23 cellular contexts compared by ENCODE assay signal in the genomic region with DNA sequence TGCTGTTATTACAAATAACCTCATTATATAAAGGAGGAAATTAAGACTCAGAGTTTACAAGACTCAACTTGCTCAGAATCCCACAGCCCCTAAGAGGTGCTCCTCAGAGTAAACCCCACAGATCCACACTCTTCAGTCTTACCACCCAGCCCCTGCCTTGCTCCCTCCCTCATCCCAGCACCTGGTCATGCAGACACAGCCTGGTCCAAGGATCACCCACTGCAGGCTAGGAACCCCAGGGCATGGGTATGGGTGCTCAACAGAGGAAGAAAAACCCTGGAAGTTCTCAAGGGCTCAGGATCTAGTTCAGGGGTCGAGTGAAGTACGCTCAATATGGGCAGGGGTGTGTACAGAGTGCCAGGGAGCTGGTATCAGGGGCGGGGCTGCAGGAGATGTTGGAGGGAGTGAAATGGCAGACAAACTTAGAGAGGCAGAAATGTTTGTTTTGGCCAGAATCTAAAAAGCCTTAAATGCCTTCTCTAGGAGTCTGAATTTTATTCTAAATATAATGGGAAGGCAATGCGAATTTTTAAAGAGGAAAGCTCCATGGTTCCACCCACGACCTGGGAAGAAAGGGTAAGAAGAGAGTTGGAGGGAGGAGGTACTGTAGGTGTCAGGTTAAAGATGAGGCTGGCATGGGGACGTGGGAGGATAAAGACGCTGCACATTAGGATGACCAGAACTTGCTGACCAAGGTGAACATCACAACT.
DNase-seq lines count a peak whose midpoint lies in the region; ATAC-seq and TF ChIP-seq lines count a peak whose summit lies in the region.
"Had no signal": no experiment of that assay in that cellular context is flagged by ENCODE, and none has a peak within 500 bp of the region (broad histone marks: within the 10 kb centered on the region; RNA-seq: fewer than 3 reads in every experiment).

No MANE protein-coding gene starts in this region.

- DNase-seq in activated CD4-positive, alpha-beta T cell treated with anti-CD3 and anti-CD28 coated beads, Interleukin-2, amount 10 ng/mL, durations not matched to agents 7 days and 5 days = no peak
- DNase-seq in activated CD4-positive, alpha-beta T cell treated with anti-CD3 and anti-CD28 coated beads for 36 hours = no peak
- DNase-seq in caudate nucleus (lab: John Stamatoyannopoulos, UW) (peak in 4 of 61 donors; percentile 27 to 45 (median 42)), left kidney (ENCODE audit: low read depth, low spot score) (peak; percentile 65), type B pancreatic cell (ENCODE audit: extremely low spot score, unreplicated experiment) (no peak), HFFc6 (no peak)
- DNase-seq in activated CD4-positive, alpha-beta T cell treated with anti-CD3 and anti-CD28 coated beads, Interleukin-2, amount 50 U/mL, for 1 hour = no peak
- DNase-seq: AML-193; DND-41; IMR-90; Karpas-422; MG63; NCI-H1092; NCI-H2081; NCI-H2171 treated with DMSO at 0.1 percent for 48 hours; NCI-H446; NCI-H69; NK-92 treated with Interleukin-12 subunit alpha and Interleukin-12 subunit beta, amount 100 ng/mL, for 24 hours; Peyer's patch had no signal

- H3K36me3 Mint-ChIP-seq in activated CD4-positive, alpha-beta T cell treated with anti-CD3 and anti-CD28 coated beads, Interleukin-2, amount 10 ng/mL, durations not matched to agents 7 days and 5 days (ENCODE audit: low read depth) = no peaks in the 10 kb centered on the region
- no peaks in the 10 kb centered on the region for H3K36me3 Mint-ChIP-seq in activated CD4-positive, alpha-beta T cell treated with anti-CD3 and anti-CD28 coated beads for 36 hours (ENCODE audit: low read depth)
- peaks cover 7% of the 10 kb centered on the region for H3K36me3 Mint-ChIP-seq in type B pancreatic cell
- no peaks in the 10 kb centered on the region for H3K36me3 Mint-ChIP-seq in HFFc6 (ENCODE audit: low read depth)

- POLR2A ChIA-PET in activated CD4-positive, alpha-beta T cell treated with anti-CD3 and anti-CD28 coated beads, Interleukin-2, amount 10 ng/mL, durations not matched to agents 7 days and 5 days (lab: Charles Lee) = no interaction called here
- POLR2A ChIA-PET in activated CD4-positive, alpha-beta T cell treated with anti-CD3 and anti-CD28 coated beads for 36 hours (lab: Charles Lee) = no interaction called here

- TF ChIP-seq CTCF in type B pancreatic cell (conservative IDR thresholded peaks at IDR 0.05) (no peak), HFFc6 (IDR thresholded peaks at IDR 0.05) (no peak)

- peaks cover 18% of the 10 kb centered on the region for H3K4me1 Mint-ChIP-seq in activated CD4-positive, alpha-beta T cell treated with anti-CD3 and anti-CD28 coated beads, Interleukin-2, amount 10 ng/mL, durations not matched to agents 7 days and 5 days
- peaks cover 7% of the 10 kb centered on the region for H3K4me1 Mint-ChIP-seq in activated CD4-positive, alpha-beta T cell treated with anti-CD3 and anti-CD28 coated beads for 36 hours
- peaks cover 30% of the 10 kb centered on the region for H3K4me1 Mint-ChIP-seq in type B pancreatic cell (ENCODE audit: unreplicated experiment)
- peaks cover 12% of the 10 kb centered on the region; the same call in 1 of the 2 replicates for H3K4me1 Mint-ChIP-seq in HFFc6 (ENCODE audit: low read depth)

- ATAC-seq in activated CD4-positive, alpha-beta T cell treated with anti-CD3 and anti-CD28 coated beads for 36 hours = no peak
- no peak for ATAC-seq in GM21825 (IDR thresholded peaks at IDR 0.05; ENCODE audit: unreplicated experiment)

- H3K27ac ChIP-seq in caudate nucleus (ENCODE audit: low read depth, low read length) = peak overlapping the region; percentile 70
- H3K27ac ChIP-seq: 22Rv1, HL-60, Peyer's patch had no signal

- intact Hi-C loops in activated CD4-positive, alpha-beta T cell treated with anti-CD3 and anti-CD28 coated beads for 36 hours (cut with DNase I, micrococcal nuclease) = no loop called here

- peak overlapping the region; percentile 41 for H3K27ac Mint-ChIP-seq in activated CD4-positive, alpha-beta T cell treated with anti-CD3 and anti-CD28 coated beads, Interleukin-2, amount 10 ng/mL, durations not matched to agents 7 days and 5 days
- H3K27ac Mint-ChIP-seq in activated CD4-positive, alpha-beta T cell treated with anti-CD3 and anti-CD28 coated beads for 36 hours = no peak overlapping the region
- H3K27ac Mint-ChIP-seq in type B pancreatic cell (no peak overlapping the region), HFFc6 (no peak overlapping the region)
- H3K27ac Mint-ChIP-seq: CD14-positive monocyte had no signal

- no peaks in the 10 kb centered on the region for H3K9me3 Mint-ChIP-seq in activated CD4-positive, alpha-beta T cell treated with anti-CD3 and anti-CD28 coated beads, Interleukin-2, amount 10 ng/mL, durations not matched to agents 7 days and 5 days
- no peaks in the 10 kb centered on the region for H3K9me3 Mint-ChIP-seq in activated CD4-positive, alpha-beta T cell treated with anti-CD3 and anti-CD28 coated beads for 36 hours (ENCODE audit: low read depth)
- H3K9me3 Mint-ChIP-seq in type B pancreatic cell (peaks cover 5% of the 10 kb centered on the region), HFFc6 (peaks cover 4% of the 10 kb centered on the region; the same call in 1 of the 2 replicates)

- peaks cover 18% of the 10 kb centered on the region for H3K27me3 Mint-ChIP-seq in activated CD4-positive, alpha-beta T cell treated with anti-CD3 and anti-CD28 coated beads, Interleukin-2, amount 10 ng/mL, durations not matched to agents 7 days and 5 days
- no peaks in the 10 kb centered on the region for H3K27me3 Mint-ChIP-seq in activated CD4-positive, alpha-beta T cell treated with anti-CD3 and anti-CD28 coated beads for 36 hours
- H3K27me3 Mint-ChIP-seq in type B pancreatic cell (peaks cover 6% of the 10 kb centered on the region), HFFc6 (ENCODE audit: insufficient read depth) (peaks cover 22% of the 10 kb centered on the region)

- CTCF ChIA-PET in activated CD4-positive, alpha-beta T cell treated with anti-CD3 and anti-CD28 coated beads, Interleukin-2, amount 10 ng/mL, durations not matched to agents 7 days and 5 days (lab: Charles Lee) = no interaction called here
- CTCF ChIA-PET in activated CD4-positive, alpha-beta T cell treated with anti-CD3 and anti-CD28 coated beads for 36 hours (lab: Charles Lee) = interaction anchor here (0.6 kb wide), 1 partner anchor 160 kb away, joined by 3 read pairs; no protein-coding TSS in a partner anchor

- no peak overlapping the region for H3K4me3 Mint-ChIP-seq in activated CD4-positive, alpha-beta T cell treated with anti-CD3 and anti-CD28 coated beads, Interleukin-2, amount 10 ng/mL, durations not matched to agents 7 days and 5 days
- H3K4me3 Mint-ChIP-seq in activated CD4-positive, alpha-beta T cell treated with anti-CD3 and anti-CD28 coated beads for 36 hours = no peak overlapping the region
- H3K4me3 Mint-ChIP-seq in type B pancreatic cell = peak overlapping the region; percentile 53
- H3K4me3 Mint-ChIP-seq in HFFc6 = no peak overlapping the region
- H3K4me3 Mint-ChIP-seq: CD14-positive monocyte had no signal
